19 cellular contexts compared by ENCODE assay signal in the genomic region with DNA sequence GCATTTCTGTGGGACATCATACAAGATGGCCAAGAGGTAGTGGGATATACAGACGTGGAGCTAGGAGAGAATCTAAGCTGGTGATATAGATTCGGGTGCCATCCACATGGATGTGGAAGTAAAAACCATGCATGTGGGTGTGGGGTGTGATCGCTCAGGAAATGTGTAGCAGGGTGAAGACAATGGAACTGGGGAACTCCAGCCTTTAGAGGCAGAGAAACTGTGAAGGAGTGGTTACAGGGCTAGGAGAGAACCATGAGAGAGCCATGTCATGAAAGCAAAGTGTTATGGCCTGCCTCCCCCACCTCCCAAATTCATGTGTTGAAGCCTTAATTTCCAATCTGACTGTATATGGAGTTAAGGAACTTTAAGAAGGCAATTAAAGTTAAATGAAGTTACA. TPM values are rescaled to one million over a fixed set of nuclear protein-coding genes. Genes with fewer than 3 reads are reported as not detected.
"Had no signal": no experiment of that assay in that cellular context is flagged by ENCODE, and none has a peak within 500 bp of the region (broad histone marks: within the 10 kb centered on the region; RNA-seq: fewer than 3 reads in every experiment).

No MANE protein-coding gene starts in this region.

- ATAC-seq: esophagus mucosa, gastroesophageal sphincter, left lung had no signal

- H3K4me1 Mint-ChIP-seq: mesothelial cell of epicardium had no signal

- H3K36me3 Mint-ChIP-seq: mesothelial cell of epicardium had no signal

- H3K27ac Mint-ChIP-seq: mesothelial cell of epicardium had no signal

- H3K4me3 Mint-ChIP-seq: activated T-cell treated with anti-CD3 and anti-CD28 coated beads, Interleukin-2, amount 50 U/mL, for 4 hours; mesothelial cell of epicardium had no signal

- DNase-seq: activated CD4-positive, alpha-beta T cell treated with anti-CD3 and anti-CD28 coated beads, Interleukin-2, amount 50 U/mL, for 4 hours; activated T-cell treated with anti-CD3 and anti-CD28 coated beads, Interleukin-2, amount 50 U/mL, for 4 hours; cerebellar nuclear complex; cortex of kidney; effector CD8-positive, alpha-beta T cell; heart left ventricle; kidney; left lung; occipital lobe; retina; SIG-M5; stomach; trophoblast cell had no signal

- H3K9me3 Mint-ChIP-seq: activated T-cell treated with anti-CD3 and anti-CD28 coated beads, Interleukin-2, amount 50 U/mL, for 4 hours had no signal

RNA-seq across cellular contexts. Expression of gene CTLA4, which starts 42.9 kb away (rescaled TPM):
- total RNA-seq: ascending aorta, mesothelial cell of epicardium, occipital lobe, posterior vena cava, temporal lobe had no signal
